ENCODE assay signal across 19 cellular contexts in the genomic region with DNA sequence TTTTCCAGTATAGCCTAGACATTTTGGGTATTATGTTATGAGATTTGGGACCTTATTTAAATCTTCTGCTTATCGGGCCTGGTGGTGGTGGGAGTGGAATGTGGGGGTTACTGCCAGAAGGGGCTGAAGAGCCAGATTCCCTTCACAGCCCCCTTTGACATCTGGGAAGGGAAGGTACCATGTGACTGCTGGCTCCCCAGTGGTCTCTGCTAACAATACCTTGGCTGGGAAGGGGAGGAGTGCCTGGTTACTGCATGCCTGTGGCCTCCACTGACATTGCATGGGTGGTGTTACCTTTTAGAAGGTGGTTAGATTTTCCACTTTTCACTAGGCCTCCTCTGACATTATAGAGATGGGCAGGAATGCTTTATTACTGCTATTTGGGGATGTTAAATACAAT.
"Had no signal": no experiment of that assay in that cellular context is flagged by ENCODE, and none has a peak within 500 bp of the region (broad histone marks: within the 10 kb centered on the region; RNA-seq: fewer than 3 reads in every experiment).

No MANE protein-coding gene starts in this region.

- H3K27ac Mint-ChIP-seq: activated CD4-positive, alpha-beta memory T cell treated with anti-CD3 and anti-CD28 coated beads, Interleukin-2, amount 10 ng/mL, durations not matched to agents 7 days and 5 days; nephron had no signal

- ATAC-seq: left colon, lower lobe of right lung had no signal

- H3K27me3 Mint-ChIP-seq: activated CD4-positive, alpha-beta memory T cell treated with anti-CD3 and anti-CD28 coated beads, Interleukin-2, amount 10 ng/mL, durations not matched to agents 7 days and 5 days; progenitor cell of endocrine pancreas had no signal

- H3K4me3 Mint-ChIP-seq: activated CD4-positive, alpha-beta memory T cell treated with anti-CD3 and anti-CD28 coated beads, Interleukin-2, amount 10 ng/mL, durations not matched to agents 7 days and 5 days; nephron had no signal

- H3K4me1 Mint-ChIP-seq: nephron had no signal

- DNase-seq: activated CD4-positive, alpha-beta memory T cell treated with anti-CD3 and anti-CD28 coated beads, Interleukin-2, amount 10 ng/mL, durations not matched to agents 7 days and 5 days; activated CD4-positive, alpha-beta T cell treated with anti-CD3 and anti-CD28 coated beads for 48 hours; activated CD4-positive, CD25-positive, alpha-beta regulatory T cell; activated gamma-delta T cell treated with Interleukin-2 at 50 U/mL for 16 hours; anterior cingulate cortex; brain microvascular endothelial cell; central memory CD4-positive, alpha-beta T cell; cortex of kidney; effector CD4-positive, alpha-beta T cell; esophagus squamous epithelium; islet precursor cell; left colon; lower lobe of right lung; stimulated activated CD8-positive, alpha-beta memory T cell treated with anti-CD3 and anti-CD28 coated beads, Interleukin-4, amount 100 ng/mL, for 48 hours; stimulated activated naive CD4-positive, alpha-beta T cell treated with Interleukin-2 at 50 U/mL for 16 hours; T-helper 9 cell; thyroid gland had no signal
